ENCODE assay signal across 8 cellular contexts in the genomic region with DNA sequence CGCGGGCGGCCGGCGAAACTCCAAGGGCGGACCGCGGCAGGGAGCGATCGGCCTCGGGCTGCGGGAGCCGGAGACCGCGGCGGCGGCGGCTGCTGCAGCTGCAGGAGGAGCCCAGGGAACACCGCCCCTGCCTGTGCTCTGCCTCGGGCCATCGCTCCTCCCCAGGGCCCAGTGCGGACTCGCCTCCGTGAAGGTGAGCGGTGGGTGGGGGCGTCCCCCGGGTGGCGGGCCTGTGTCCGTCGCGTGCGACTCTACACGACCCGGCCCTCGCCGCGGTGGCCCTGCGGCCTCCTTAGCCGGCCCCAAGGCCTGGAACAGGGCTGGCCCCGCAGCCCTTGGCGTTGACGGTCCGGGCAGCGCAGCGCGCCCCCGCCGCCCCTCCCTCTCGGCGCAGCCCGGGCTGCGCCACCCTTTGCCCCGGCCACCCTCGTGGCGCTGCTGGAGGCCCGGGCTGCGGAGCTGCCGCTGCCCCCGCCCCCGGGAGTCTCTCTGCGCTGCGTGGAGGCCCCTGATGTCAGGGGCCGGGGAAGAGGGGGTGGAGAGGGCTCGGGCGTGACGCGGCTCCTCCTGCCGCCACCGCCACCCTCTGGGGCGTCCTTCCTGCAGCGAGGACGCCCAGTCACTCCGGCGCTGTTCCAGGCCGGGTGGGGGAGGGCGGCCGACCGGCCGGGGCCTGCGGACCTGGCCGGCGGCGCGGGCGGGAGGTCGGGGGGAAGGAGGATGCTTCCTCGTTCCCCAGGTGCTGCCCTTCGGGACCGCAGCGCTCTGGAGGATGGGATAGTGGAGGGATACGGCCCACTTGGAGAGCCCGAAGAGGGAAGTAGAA. TPM values are rescaled to one million over a fixed set of nuclear protein-coding genes. Genes with fewer than 3 reads are reported as not detected.
DNase-seq lines count a peak whose midpoint lies in the region; ATAC-seq and TF ChIP-seq lines count a peak whose summit lies in the region.

No MANE protein-coding gene starts in this region.

- peak overlapping the region; percentile 78 for H3K9ac ChIP-seq in SU-DHL-6 (ENCODE audit: low read length)

- peak overlapping the region; percentile 17 for H3K27ac ChIP-seq in SU-DHL-6 (ENCODE audit: low read depth, low read length)
- peak overlapping the region; percentile 97 for H3K27ac ChIP-seq in right cardiac atrium (ENCODE audit: low read length)

- H3K4me3 Mint-ChIP-seq in activated naive CD8-positive, alpha-beta T cell treated with anti-CD3 and anti-CD28 coated beads, Interleukin-2, amount 50 U/mL, for 24 hours, result peak overlapping the region; percentile 86

- DNase-seq in BJ (ENCODE audit: low read depth) (no peak), right cardiac atrium (peak; percentile 79 to 91 (median 89)), retinal pigment epithelial cell (ENCODE audit: low read depth) (no peak), DMS153 (lab: John Stamatoyannopoulos, UW) (no peak)
- DNase-seq in activated naive CD8-positive, alpha-beta T cell treated with anti-CD3 and anti-CD28 coated beads, Interleukin-2, amount 50 U/mL, for 24 hours, result peak; percentile 61

- peaks cover 7% of the 10 kb centered on the region for H3K27me3 Mint-ChIP-seq in activated naive CD8-positive, alpha-beta T cell treated with anti-CD3 and anti-CD28 coated beads, Interleukin-2, amount 50 U/mL, for 24 hours

- H3K4me3 ChIP-seq in BJ (ENCODE audit: low read depth, low read length), result peak overlapping the region; percentile 98
- peak overlapping the region; percentile 82 for H3K4me3 ChIP-seq in SU-DHL-6 (ENCODE audit: insufficient read depth, low read length, poor library complexity, severe bottlenecking)
- peak overlapping the region; percentile 91 for H3K4me3 ChIP-seq in right cardiac atrium (ENCODE audit: low read length)
- peak overlapping the region; percentile 94 for H3K4me3 ChIP-seq in retinal pigment epithelial cell (ENCODE audit: low read length)

- peaks cover 35% of the 10 kb centered on the region for H3K36me3 Mint-ChIP-seq in activated naive CD8-positive, alpha-beta T cell treated with anti-CD3 and anti-CD28 coated beads, Interleukin-2, amount 50 U/mL, for 24 hours (ENCODE audit: low read depth)

- peak overlapping the region; percentile 66 for H3K4me2 ChIP-seq in SU-DHL-6 (ENCODE audit: low read depth, low read length, poor library complexity, severe bottlenecking)

- H3K4me1 ChIP-seq in right cardiac atrium (ENCODE audit: control insufficient read depth, insufficient read depth, low read length), result peaks cover 7% of the 10 kb centered on the region

- H3K27me3 ChIP-seq in BJ (ENCODE audit: control insufficient read depth, insufficient read depth, low read length) (peaks cover 2% of the 10 kb centered on the region), SU-DHL-6 (ENCODE audit: low read length) (no peaks in the 10 kb centered on the region), right cardiac atrium (ENCODE audit: control insufficient read depth, insufficient read depth) (no peaks in the 10 kb centered on the region)

- no peaks in the 10 kb centered on the region for H3K9me3 Mint-ChIP-seq in activated naive CD8-positive, alpha-beta T cell treated with anti-CD3 and anti-CD28 coated beads, Interleukin-2, amount 50 U/mL, for 24 hours

- peaks cover 48% of the 10 kb centered on the region for H3K4me1 Mint-ChIP-seq in activated naive CD8-positive, alpha-beta T cell treated with anti-CD3 and anti-CD28 coated beads, Interleukin-2, amount 50 U/mL, for 24 hours

- under 1% methylated on average over 92 of the region's 92 CpGs for WGBS in right cardiac atrium

- CTCF ChIA-PET in BJ (lab: Yijun Ruan, JAX), result no interaction called here

- TF ChIP-seq CTCF in BJ (IDR thresholded peaks at IDR 0.05; ENCODE audit: insufficient read depth, low read depth, low read length) (no peak), SU-DHL-6 (IDR thresholded peaks at IDR 0.05; ENCODE audit: insufficient read depth, low read length, poor library complexity, severe bottlenecking) (no peak), retinal pigment epithelial cell (conservative IDR thresholded peaks at IDR 0.05; ENCODE audit: low read depth, low read length) (no peak)

- peaks cover 21% of the 10 kb centered on the region for H4K20me1 ChIP-seq in SU-DHL-6 (ENCODE audit: low read depth, low read length)

- intact Hi-C loops in right cardiac atrium (cut with DNase I), result loop anchor here (5.0 to 10.0 kb wide), 4 partner anchors 76 to 229 kb away; a partner anchor contains a TSS

- POLR2A ChIA-PET in BJ (lab: Charles Lee), result interaction anchor here (0.6 to 1.2 kb wide), 2 partner anchors 36 to 81 kb away, joined by 5 read pairs; no protein-coding TSS in a partner anchor

- H3K9me2 ChIP-seq in SU-DHL-6 (replicated peaks; ENCODE audit: insufficient read depth, low read length), result no peaks in the 10 kb centered on the region

- H3K9me3 ChIP-seq in SU-DHL-6 (ENCODE audit: insufficient read depth, low read length) (no peaks in the 10 kb centered on the region), right cardiac atrium (ENCODE audit: control insufficient read depth, low read length) (no peaks in the 10 kb centered on the region)

- no peak overlapping the region for H2AFZ ChIP-seq in SU-DHL-6 (ENCODE audit: low read depth, low read length, severe bottlenecking)

- peak overlapping the region; percentile 72 for H3K27ac Mint-ChIP-seq in activated naive CD8-positive, alpha-beta T cell treated with anti-CD3 and anti-CD28 coated beads, Interleukin-2, amount 50 U/mL, for 24 hours

- ATAC-seq in GM19328 (IDR thresholded peaks at IDR 0.05; ENCODE audit: unreplicated experiment), result peak; percentile 53
- ATAC-seq in HG03457 (IDR thresholded peaks at IDR 0.05; ENCODE audit: unreplicated experiment), result peak; percentile 38
- ATAC-seq in activated naive CD8-positive, alpha-beta T cell treated with anti-CD3 and anti-CD28 coated beads, Interleukin-2, amount 50 U/mL, for 24 hours, result peak; percentile 67
- ATAC-seq in right cardiac atrium, result peak; percentile 84 to 87

- H3F3A ChIP-seq in SU-DHL-6 (ENCODE audit: insufficient read depth), result 0 out of 2 replicates have a peak, but pooled peaks cover 7% of the 10 kb centered on the region

- peaks cover 50% of the 10 kb centered on the region for H3K79me2 ChIP-seq in SU-DHL-6 (ENCODE audit: insufficient read depth, low read length)

- H3K36me3 ChIP-seq in BJ (ENCODE audit: control insufficient read depth, insufficient read depth, low read length), result peaks cover 3% of the 10 kb centered on the region
- no peaks in the 10 kb centered on the region for H3K36me3 ChIP-seq in SU-DHL-6 (ENCODE audit: low read length)

RNA-seq across cellular contexts. Expression of a gene that starts 0.5 kb away (rescaled TPM):
- 13.1 and 16.9 TPM in 2 replicates for polyA plus RNA-seq in BJ (2011; rRNA removed)
- polyA minus RNA-seq in BJ (2011; rRNA and poly(A)+ RNA removed), result 9.2 and 12.1 TPM in 2 replicates
- 10 to 100 TPM; 58.1 to 73.0 (median 67.4) TPM for total RNA-seq in right cardiac atrium
- 73.4 TPM for polyA plus RNA-seq in right cardiac atrium

Comparison
In these comparisons a context has a peak if more than half of its experiments do, and no peak if none do; other contexts are left out.
1. DNase-seq: peak in activated naive CD8-positive, alpha-beta T cell treated with anti-CD3 and anti-CD28 coated beads, Interleukin-2, amount 50 U/mL, for 24 hours (single experiment) and right cardiac atrium (3 of 3); none in BJ (single experiment), retinal pigment epithelial cell (single experiment) and DMS153 (single experiment).
2. Peak in every context shown above with its lines, with median percentiles within 50 percentile points of each other: H3K4me3 ChIP-seq and ATAC-seq.